Comparison of ENCODE assay signal across 9 cellular contexts in the genomic region with DNA sequence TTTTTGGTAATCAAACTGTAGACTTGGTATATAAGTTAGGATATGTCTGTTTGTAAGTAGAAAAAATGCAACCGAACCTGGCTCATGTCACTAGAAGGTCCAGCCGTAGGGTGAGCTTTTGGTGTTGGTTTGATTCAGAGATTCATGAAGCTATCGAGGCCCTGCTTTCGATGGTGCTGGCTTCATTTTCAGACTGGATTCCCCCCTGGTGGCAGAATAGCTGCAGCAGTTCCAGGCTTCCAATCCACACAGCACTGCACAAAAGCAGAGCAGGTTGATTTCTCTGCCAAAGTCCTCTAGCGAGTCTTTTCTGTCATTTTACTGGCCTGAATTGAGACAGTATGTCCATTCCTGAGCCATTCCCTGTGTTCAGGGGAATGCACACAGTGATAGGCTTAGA.
DNase-seq lines count a peak whose midpoint lies in the region; ATAC-seq and TF ChIP-seq lines count a peak whose summit lies in the region.
"Had no signal": no experiment of that assay in that cellular context is flagged by ENCODE, and none has a peak within 500 bp of the region (broad histone marks: within the 10 kb centered on the region; RNA-seq: fewer than 3 reads in every experiment).

No MANE protein-coding gene starts in this region.

- DNase-seq in NCI-H2227 (lab: John Stamatoyannopoulos, UW; ENCODE audit: unreplicated experiment): peak; percentile 24
- no peak for DNase-seq in NCI-H2227 treated with DMSO at 0.1 percent for 48 hours (lab: John Stamatoyannopoulos, UW)
- peak in 3 of 5 donors; percentile 10 to 15 (median 14) for DNase-seq in T-helper 1 cell
- peak; percentile 21 for DNase-seq in epithelial cell of esophagus (ENCODE audit: low read depth)
- DNase-seq in retina: peak; percentile 9
- no peak for DNase-seq in SIG-M5 treated with dmso at 0.1 percent for 504 hours (lab: John Stamatoyannopoulos, UW; ENCODE audit: unreplicated experiment)
- DNase-seq in hepatic stellate cell (ENCODE audit: low spot score): no peak

- ATAC-seq in HG02973 (IDR thresholded peaks at IDR 0.05; ENCODE audit: unreplicated experiment): no peak

- no peak overlapping the region for H3K4me3 ChIP-seq in epithelial cell of esophagus (ENCODE audit: low read length)
- H3K4me3 ChIP-seq: SK-N-MC had no signal

- peak; percentile 37 for TF ChIP-seq CTCF in epithelial cell of esophagus (IDR thresholded peaks at IDR 0.05; ENCODE audit: insufficient read depth, low read depth, low read length, missing control alignments)

Comparison
In these comparisons a context has a peak if more than half of its experiments do, and no peak if none do; other contexts are left out.
1. DNase-seq: peak in NCI-H2227 (single experiment), T-helper 1 cell (3 of 5), epithelial cell of esophagus (single experiment) and retina (single experiment); none in NCI-H2227 treated with DMSO at 0.1 percent for 48 hours (single experiment), SIG-M5 treated with dmso at 0.1 percent for 504 hours (single experiment) and hepatic stellate cell (single experiment).